ENCODE assay signal across 9 cellular contexts in genomic region chr9:93852728-93853127, GRCh38.
"Had no signal": no experiment of that assay in that cellular context is flagged by ENCODE, and none has a peak within 500 bp of the region (broad histone marks: within the 10 kb centered on the region; RNA-seq: fewer than 3 reads in every experiment).

No MANE protein-coding gene starts in this region.

- FAIRE-seq: HTR-8/SVneo had no signal

- H3K27ac ChIP-seq: HL-60, KMS-11 had no signal

- H3K4me2 ChIP-seq: KMS-11 had no signal

- H3K27ac Mint-ChIP-seq: IgD-negative memory B cell had no signal

- DNase-seq: IMR-90, Karpas-422, Kasumi-1, KBM-7, KG1 had no signal

- H3K9ac ChIP-seq: KMS-11 had no signal

- H3K4me3 Mint-ChIP-seq: IgD-negative memory B cell had no signal

- H3K4me1 Mint-ChIP-seq: IgD-negative memory B cell had no signal
